ENCODE assay signal across 9 cellular contexts in the genomic region with DNA sequence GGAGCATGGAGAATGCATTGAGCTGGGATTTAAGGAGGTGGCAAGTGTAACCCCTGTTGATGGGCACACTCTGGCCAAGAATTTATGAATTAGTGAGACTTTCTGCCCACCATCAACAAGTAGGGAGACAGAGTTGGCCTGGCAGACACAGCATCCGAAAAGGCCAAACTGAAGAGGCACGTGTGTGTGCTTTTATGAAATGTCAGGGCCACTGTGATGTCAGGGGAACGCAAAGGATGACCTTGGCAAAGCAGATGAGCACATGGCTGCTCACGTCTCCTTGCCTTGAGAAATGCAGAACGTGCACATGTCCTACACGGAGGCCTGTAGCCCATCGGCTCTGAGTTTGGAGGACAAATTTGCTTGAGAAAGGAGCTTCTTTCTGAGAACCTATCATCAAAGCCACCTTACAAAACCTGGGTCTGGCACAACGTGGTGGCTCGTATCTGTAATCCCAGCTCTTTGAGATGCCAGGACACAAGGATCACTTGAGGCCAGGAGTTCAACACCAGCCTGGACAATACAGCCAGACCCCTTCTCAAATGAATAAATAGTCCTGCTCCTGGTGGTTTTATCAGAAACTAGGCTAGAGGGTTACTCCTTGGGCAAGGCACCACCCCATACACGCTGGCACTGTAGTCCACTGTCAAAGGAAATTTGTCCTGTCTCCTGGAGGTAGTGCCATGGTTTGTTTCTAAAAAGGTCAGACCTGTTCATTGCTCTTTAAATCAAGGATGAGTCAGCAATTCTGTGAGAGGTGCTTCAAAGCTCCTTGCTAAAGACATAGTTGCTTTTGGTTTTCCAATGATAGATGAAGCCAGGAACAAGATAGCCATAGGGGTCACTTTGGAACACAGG. TPM values are rescaled to one million over a fixed set of nuclear protein-coding genes. Genes with fewer than 3 reads are reported as not detected.
DNase-seq lines count a peak whose midpoint lies in the region; ATAC-seq, FAIRE-seq and TF ChIP-seq lines count a peak whose summit lies in the region.
"Had no signal": no experiment of that assay in that cellular context is flagged by ENCODE, and none has a peak within 500 bp of the region (broad histone marks: within the 10 kb centered on the region; RNA-seq: fewer than 3 reads in every experiment).

No MANE protein-coding gene starts in this region.

- FAIRE-seq in kidney (lab: Jason Lieb, UNC), result no peak

- peak overlapping the region; percentile 85 for H3K4me3 Mint-ChIP-seq in activated CD4-positive, alpha-beta T cell treated with anti-CD3 and anti-CD28 coated beads for 36 hours
- peak overlapping the region; percentile 90 for H3K4me3 Mint-ChIP-seq in activated naive CD8-positive, alpha-beta T cell treated with anti-CD3 and anti-CD28 coated beads, Interleukin-2, amount 10 ng/mL, durations not matched to agents 7 days and 5 days

- H3K9me3 ChIP-seq in kidney (ENCODE audit: control insufficient read depth in 1 of 2, low read length in 2 of 2), result no peaks in the 10 kb centered on the region
- no peaks in the 10 kb centered on the region for H3K9me3 ChIP-seq in subcutaneous abdominal adipose tissue (ENCODE audit: control insufficient read depth in 5 of 5, low read length in 5 of 5)
- H3K9me3 ChIP-seq: mucosa of descending colon had no signal

- intact Hi-C loops in activated CD4-positive, alpha-beta T cell treated with anti-CD3 and anti-CD28 coated beads for 36 hours (cut with DNase I, micrococcal nuclease), result loop anchor here in 1 of 2 experiments (2.0 kb wide), 1 partner anchor 45 kb away; no protein-coding TSS in a partner anchor
- intact Hi-C loops in kidney (cut with DNase I) (loop anchor here (10.0 kb wide), 1 partner anchor 59 kb away; no protein-coding TSS in a partner anchor), cardiac septum (cut with DNase I) (loop anchor here (2.0 kb wide), 1 partner anchor 45 kb away; no protein-coding TSS in a partner anchor)

- peaks cover 6 to 10% of the 10 kb centered on the region in 2 donors for H3K4me1 ChIP-seq in kidney (ENCODE audit: control insufficient read depth in 1 of 2, insufficient read depth in 1 of 2, low read depth in 1 of 2, low read length in 2 of 2)
- H3K4me1 ChIP-seq in subcutaneous abdominal adipose tissue (ENCODE audit: control insufficient read depth in 5 of 5, insufficient read depth in 5 of 5, low read length in 5 of 5), result peaks cover 20 to 45% (median 40%) of the 10 kb centered on the region in 5 donors

- no peak for DNase-seq in activated CD4-positive, alpha-beta T cell treated with anti-CD3 and anti-CD28 coated beads for 36 hours
- DNase-seq in activated CD4-positive, alpha-beta T cell treated with anti-CD3 and anti-CD28 coated beads for 48 hours, result no peak
- no peak for DNase-seq in activated naive CD8-positive, alpha-beta T cell treated with anti-CD3 and anti-CD28 coated beads, Interleukin-2, amount 10 ng/mL, durations not matched to agents 7 days and 5 days
- DNase-seq in kidney, result no peak
- no peak for DNase-seq in HEK293T (ENCODE audit: extremely low spot score)
- no peak for DNase-seq in cardiac septum (ENCODE audit: low spot score)

- no peak for TF ChIP-seq CTCF in kidney (IDR thresholded peaks at IDR 0.05; ENCODE audit: borderline replicate concordance, extremely low read depth, insufficient read depth)

- H3K4me1 Mint-ChIP-seq in activated CD4-positive, alpha-beta T cell treated with anti-CD3 and anti-CD28 coated beads for 36 hours, result peaks cover 45% of the 10 kb centered on the region
- H3K4me1 Mint-ChIP-seq in activated naive CD8-positive, alpha-beta T cell treated with anti-CD3 and anti-CD28 coated beads, Interleukin-2, amount 10 ng/mL, durations not matched to agents 7 days and 5 days, result peaks cover 23% of the 10 kb centered on the region

- H3K27me3 ChIP-seq in subcutaneous abdominal adipose tissue (ENCODE audit: control insufficient read depth in 5 of 5, insufficient read depth in 4 of 5, low read length in 5 of 5), result no peaks in the 10 kb centered on the region

- H3K27ac ChIP-seq in kidney (ENCODE audit: low read depth in 2 of 2, low read length in 2 of 2) (no peak overlapping the region), subcutaneous abdominal adipose tissue (ENCODE audit: low read depth, low read length) (peak overlapping the region; percentile 88)

- peaks cover 2% of the 10 kb centered on the region for H3K27me3 Mint-ChIP-seq in activated CD4-positive, alpha-beta T cell treated with anti-CD3 and anti-CD28 coated beads for 36 hours
- H3K27me3 Mint-ChIP-seq in activated naive CD8-positive, alpha-beta T cell treated with anti-CD3 and anti-CD28 coated beads, Interleukin-2, amount 10 ng/mL, durations not matched to agents 7 days and 5 days, result peaks cover 23% of the 10 kb centered on the region

- H3K27ac Mint-ChIP-seq in activated CD4-positive, alpha-beta T cell treated with anti-CD3 and anti-CD28 coated beads for 36 hours, result no peak overlapping the region
- no peak overlapping the region for H3K27ac Mint-ChIP-seq in activated naive CD8-positive, alpha-beta T cell treated with anti-CD3 and anti-CD28 coated beads, Interleukin-2, amount 10 ng/mL, durations not matched to agents 7 days and 5 days

- POLR2A ChIA-PET in activated CD4-positive, alpha-beta T cell treated with anti-CD3 and anti-CD28 coated beads for 36 hours (lab: Charles Lee), result interaction anchor here (1.0 to 1.5 kb wide), 3 partner anchors 10 to 50 kb away, joined by 3 to 4 read pairs (median 3); no protein-coding TSS in a partner anchor
- POLR2A ChIA-PET in activated naive CD8-positive, alpha-beta T cell treated with anti-CD3 and anti-CD28 coated beads, Interleukin-2, amount 10 ng/mL, durations not matched to agents 7 days and 5 days (lab: Charles Lee), result interaction anchor here (0.7 to 1.2 kb wide), 5 partner anchors 9 to 65 kb away, joined by 3 to 7 read pairs (median 4); no protein-coding TSS in a partner anchor
- POLR2A ChIA-PET in HEK293T (lab: Yijun Ruan, JAX), result interaction anchor here (1.0 to 1.8 kb wide), 3 partner anchors 13 to 57 kb away, joined by 3 to 4 read pairs (median 3); no protein-coding TSS in a partner anchor

- ATAC-seq in activated CD4-positive, alpha-beta T cell treated with anti-CD3 and anti-CD28 coated beads for 36 hours, result no peak
- no peak for ATAC-seq in activated naive CD8-positive, alpha-beta T cell treated with anti-CD3 and anti-CD28 coated beads, Interleukin-2, amount 10 ng/mL, durations not matched to agents 7 days and 5 days (ENCODE audit: low read depth)
- ATAC-seq in HG02763 (IDR thresholded peaks at IDR 0.05; ENCODE audit: unreplicated experiment), result no peak

- peak overlapping the region; percentile 55 to 89 for H3K4me3 ChIP-seq in kidney (ENCODE audit: low read length in 2 of 2)
- H3K4me3 ChIP-seq in subcutaneous abdominal adipose tissue (ENCODE audit: low read depth in 1 of 5, low read length in 5 of 5), result peak overlapping the region in 4 of 5 donors; percentile 95 to 99 (median 98)

- CTCF ChIA-PET in activated CD4-positive, alpha-beta T cell treated with anti-CD3 and anti-CD28 coated beads for 36 hours (lab: Charles Lee), result interaction anchor here (0.6 to 8.6 kb wide), 24 partner anchors 8 to 464 kb away, joined by 3 to 132 read pairs (median 4); a partner anchor contains a TSS
- CTCF ChIA-PET in HEK293T (lab: Yijun Ruan, JAX), result interaction anchor here (1.9 kb wide), 1 partner anchor 65 kb away, joined by 12 read pairs; no protein-coding TSS in a partner anchor

- H3K9ac ChIP-seq in kidney (ENCODE audit: low read length in 2 of 2), result peak overlapping the region in 1 of 2 donors; percentile 76
- peak overlapping the region in 1 of 5 donors; percentile 71 for H3K9ac ChIP-seq in subcutaneous abdominal adipose tissue (ENCODE audit: low read length in 5 of 5)

- peaks cover 12% of the 10 kb centered on the region for H3K36me3 Mint-ChIP-seq in activated CD4-positive, alpha-beta T cell treated with anti-CD3 and anti-CD28 coated beads for 36 hours (ENCODE audit: low read depth)
- peaks cover 4% of the 10 kb centered on the region for H3K36me3 Mint-ChIP-seq in activated naive CD8-positive, alpha-beta T cell treated with anti-CD3 and anti-CD28 coated beads, Interleukin-2, amount 10 ng/mL, durations not matched to agents 7 days and 5 days

- H3K36me3 ChIP-seq in kidney (ENCODE audit: control insufficient read depth in 1 of 2, insufficient read depth in 2 of 2, low read length in 2 of 2) (no peaks in the 10 kb centered on the region), subcutaneous abdominal adipose tissue (ENCODE audit: control insufficient read depth in 5 of 5, insufficient read depth in 5 of 5, low read length in 5 of 5) (peaks cover 2 to 13% (median 8%) of the 10 kb centered on the region in 5 donors)

- no peaks in the 10 kb centered on the region for H3K9me3 Mint-ChIP-seq in activated CD4-positive, alpha-beta T cell treated with anti-CD3 and anti-CD28 coated beads for 36 hours (ENCODE audit: low read depth)
- no peaks in the 10 kb centered on the region for H3K9me3 Mint-ChIP-seq in activated naive CD8-positive, alpha-beta T cell treated with anti-CD3 and anti-CD28 coated beads, Interleukin-2, amount 10 ng/mL, durations not matched to agents 7 days and 5 days

TF ChIP-seq in HEK293T, 16 proteins besides CTCF, POLR2A, EP300 and RAD21:
- TF ChIP-seq LEF1 (IDR thresholded peaks at IDR 0.05; ENCODE audit: borderline replicate concordance) (no peak), FOXA1 (IDR thresholded peaks at IDR 0.05) (no peak), ZNF384 (IDR thresholded peaks at IDR 0.05) (no peak), SP1 (IDR thresholded peaks at IDR 0.05) (no peak), ELF4 (IDR thresholded peaks at IDR 0.05) (no peak), BHLHE40 (IDR thresholded peaks at IDR 0.05; ENCODE audit: borderline replicate concordance) (no peak)

RNA-seq across cellular contexts. Expression of a gene that starts 0.9 kb away (rescaled TPM):
- 1 to 10 TPM; 8.9 to 9.4 TPM for total RNA-seq in activated CD4-positive, alpha-beta T cell treated with anti-CD3 and anti-CD28 coated beads for 36 hours
- 10 to 100 TPM; 12.7 to 12.9 TPM for total RNA-seq in activated naive CD8-positive, alpha-beta T cell treated with anti-CD3 and anti-CD28 coated beads, Interleukin-2, amount 10 ng/mL, durations not matched to agents 7 days and 5 days
- 109 TPM for total RNA-seq in kidney
- polyA plus RNA-seq in kidney (ENCODE audit: insufficient read depth, low read depth, low replicate concordance), result 39.1 TPM
- 11.4 TPM for total RNA-seq in cardiac septum
